In genomic region chr4:122045533-122045932, GRCh38 we compare ENCODE assay signal across 9 cellular contexts.
DNase-seq lines count a peak whose midpoint lies in the region; ATAC-seq and TF ChIP-seq lines count a peak whose summit lies in the region.
"Had no signal": no experiment of that assay in that cellular context is flagged by ENCODE, and none has a peak within 500 bp of the region (broad histone marks: within the 10 kb centered on the region; RNA-seq: fewer than 3 reads in every experiment).

No MANE protein-coding gene starts in this region.

- H3K36me3 ChIP-seq in breast epithelium: no peaks in the 10 kb centered on the region
- H3K36me3 ChIP-seq in mammary epithelial cell (ENCODE audit: insufficient read depth, low read length): no peaks in the 10 kb centered on the region
- no peaks in the 10 kb centered on the region for H3K36me3 ChIP-seq in testis (ENCODE audit: low read depth, missing control alignments)
- no peaks in the 10 kb centered on the region for H3K36me3 ChIP-seq in Karpas-422 (ENCODE audit: insufficient read depth, low read length)

- H3K4me1 Mint-ChIP-seq in MCF 10A (ENCODE audit: insufficient read depth, unreplicated experiment): peaks cover 15% of the 10 kb centered on the region

- in situ Hi-C loops in mammary epithelial cell (cut with MboI; ENCODE audit: low sequenced_read_pairs in 2 of 2): no loop called here

- no peaks in the 10 kb centered on the region for H3K27me3 Mint-ChIP-seq in MCF 10A (ENCODE audit: insufficient read depth, unreplicated experiment)

- no peak overlapping the region for H2AFZ ChIP-seq in mammary epithelial cell (ENCODE audit: low read depth, low read length)
- H2AFZ ChIP-seq in Karpas-422 (ENCODE audit: low read length): no peak overlapping the region

- H3K27me3 ChIP-seq in breast epithelium (no peaks in the 10 kb centered on the region), mammary epithelial cell (ENCODE audit: insufficient read depth, low read length) (no peaks in the 10 kb centered on the region), testis (no peaks in the 10 kb centered on the region), Karpas-422 (ENCODE audit: low read length) (no peaks in the 10 kb centered on the region)

- DNase-seq in MCF 10A (ENCODE audit: unreplicated experiment) (peak; percentile 100), breast epithelium (ENCODE audit: low spot score in 2 of 2) (no peak), NCI-H345 treated with DMSO at 0.1 percent for 48 hours (lab: John Stamatoyannopoulos, UW; ENCODE audit: unreplicated experiment) (peak; percentile 70), mammary epithelial cell (peak; percentile 88), testis (peak; percentile 42), NCI-H187 treated with DMSO at 0.1 percent for 48 hours (lab: John Stamatoyannopoulos, UW) (no peak), Karpas-422 (no peak)
- DNase-seq: CD4-positive, alpha-beta memory T cell had no signal

- BruUV-seq in MCF 10A (replicated peaks; lab: Mats Ljungman, UMichigan) (no TSS peak), mammary epithelial cell (replicated peaks; lab: Mats Ljungman, UMichigan) (no TSS peak)

- no peaks in the 10 kb centered on the region for H3K36me3 Mint-ChIP-seq in MCF 10A (ENCODE audit: insufficient read depth, unreplicated experiment)
- H3K36me3 Mint-ChIP-seq: CD4-positive, alpha-beta memory T cell had no signal

- no peaks in the 10 kb centered on the region for H3K9me3 ChIP-seq in breast epithelium
- no peaks in the 10 kb centered on the region for H3K9me3 ChIP-seq in mammary epithelial cell (replicated peaks; ENCODE audit: insufficient read depth, low read length)
- H3K9me3 ChIP-seq in testis: no peaks in the 10 kb centered on the region
- H3K9me3 ChIP-seq in Karpas-422 (ENCODE audit: low read length): no peaks in the 10 kb centered on the region

- H3K27ac ChIP-seq in breast epithelium: no peak overlapping the region
- no peak overlapping the region for H3K27ac ChIP-seq in mammary epithelial cell (ENCODE audit: insufficient read depth, low read depth, low read length)
- H3K27ac ChIP-seq in testis: no peak overlapping the region
- no peak overlapping the region for H3K27ac ChIP-seq in Karpas-422 (ENCODE audit: low read length)

- no peak for TF ChIP-seq CTCF in MCF 10A (IDR thresholded peaks at IDR 0.05; ENCODE audit: unreplicated experiment)
- no peak for TF ChIP-seq CTCF in breast epithelium (IDR thresholded peaks at IDR 0.05)
- no peak for TF ChIP-seq CTCF in mammary epithelial cell (conservative IDR thresholded peaks at IDR 0.05 in 1 of 2, IDR thresholded peaks at IDR 0.05 in 1 of 2; ENCODE audit: extremely low read depth in 1 of 2, insufficient read depth in 1 of 2, low read depth in 1 of 2, low read length in 2 of 2)
- TF ChIP-seq CTCF in testis (IDR thresholded peaks at IDR 0.05): no peak

- H3K4me1 ChIP-seq in breast epithelium: no peaks in the 10 kb centered on the region
- no peaks in the 10 kb centered on the region for H3K4me1 ChIP-seq in mammary epithelial cell (ENCODE audit: insufficient read depth, low read length)
- no peaks in the 10 kb centered on the region for H3K4me1 ChIP-seq in testis
- H3K4me1 ChIP-seq in Karpas-422 (ENCODE audit: low read length): no peaks in the 10 kb centered on the region

- H3K27ac Mint-ChIP-seq in MCF 10A (ENCODE audit: low read depth, unreplicated experiment): no peak overlapping the region
- H3K27ac Mint-ChIP-seq: CD4-positive, alpha-beta memory T cell had no signal

- no peaks in the 10 kb centered on the region for H3K9me2 ChIP-seq in Karpas-422 (replicated peaks; ENCODE audit: insufficient read depth, low read length)

- no peak for ATAC-seq in GM18858 (IDR thresholded peaks at IDR 0.05; ENCODE audit: unreplicated experiment)

- dilution Hi-C loops in mammary epithelial cell (cut with HindIII; ENCODE audit: low sequenced_read_pairs): no loop called here

- no peak overlapping the region for H3K4me2 ChIP-seq in mammary epithelial cell (ENCODE audit: insufficient read depth, low read depth, low read length)
- H3K4me2 ChIP-seq in Karpas-422 (ENCODE audit: low read depth, low read length, poor library complexity, severe bottlenecking): no peak overlapping the region

- H3K79me2 ChIP-seq in mammary epithelial cell (ENCODE audit: insufficient read depth, low read length) (no peaks in the 10 kb centered on the region), Karpas-422 (ENCODE audit: low read length) (no peaks in the 10 kb centered on the region)

- H3K4me3 ChIP-seq in breast epithelium: no peak overlapping the region
- H3K4me3 ChIP-seq in mammary epithelial cell (replicated peaks in 1 of 3; ENCODE audit: insufficient read depth in 1 of 3, low read depth in 2 of 3, low read length in 3 of 3): no peak overlapping the region
- no peak overlapping the region for H3K4me3 ChIP-seq in testis
- H3K4me3 ChIP-seq in Karpas-422 (ENCODE audit: low read length): no peak overlapping the region

- H4K20me1 ChIP-seq in mammary epithelial cell (ENCODE audit: insufficient read depth, low read length) (no peaks in the 10 kb centered on the region), Karpas-422 (ENCODE audit: insufficient read depth, low read depth, low read length) (no peaks in the 10 kb centered on the region)

- CTCF ChIA-PET in MCF 10A (lab: Yijun Ruan, JAX) (no interaction called here), mammary epithelial cell (lab: Charles Lee; ENCODE audit: low non-redundant PET) (no interaction called here)

- TF ChIP-seq POLR2A in breast epithelium (IDR thresholded peaks at IDR 0.05): no peak
- TF ChIP-seq POLR2A in testis (IDR thresholded peaks at IDR 0.05): no peak

- no peak overlapping the region for H3K4me3 Mint-ChIP-seq in MCF 10A (ENCODE audit: unreplicated experiment)
- H3K4me3 Mint-ChIP-seq: CD4-positive, alpha-beta memory T cell had no signal

- POLR2A ChIA-PET in MCF 10A (lab: Yijun Ruan, JAX): interaction anchor here (0.6 to 1.2 kb wide), 5 partner anchors 10 to 1787 kb away, joined by 3 read pairs; partner anchors contain the start of gene BLTP1

- intact Hi-C loops in MCF 10A (cut with micrococcal nuclease) (loop anchor here (1.0 kb wide), 1 partner anchor 107 kb away; the partner anchor contains the start of gene BLTP1), breast epithelium (cut with DNase I; ENCODE audit: low total_unique reads) (no loop called here), mammary epithelial cell (cut with micrococcal nuclease) (no loop called here), testis (cut with DNase I; ENCODE audit: low total_unique reads) (no loop called here)

- H3K9me3 Mint-ChIP-seq in MCF 10A (ENCODE audit: unreplicated experiment): peaks cover 8% of the 10 kb centered on the region

- no peak overlapping the region for H3K9ac ChIP-seq in mammary epithelial cell (ENCODE audit: insufficient read depth, low read length)
- no peak overlapping the region for H3K9ac ChIP-seq in Karpas-422 (ENCODE audit: low read length)

Comparison
In these comparisons a context has a peak if more than half of its experiments do, and no peak if none do; other contexts are left out.
1. DNase-seq: peak in MCF 10A (single experiment), NCI-H345 treated with DMSO at 0.1 percent for 48 hours (single experiment), mammary epithelial cell (single experiment) and testis (single experiment); none in breast epithelium (0 of 2), NCI-H187 treated with DMSO at 0.1 percent for 48 hours (single experiment) and Karpas-422 (single experiment).